23 cellular contexts compared by ENCODE assay signal in genomic region chr16:56892705-56893104, GRCh38. TPM values are rescaled to one million over a fixed set of nuclear protein-coding genes. Genes with fewer than 3 reads are reported as not detected.
"Had no signal": no experiment of that assay in that cellular context is flagged by ENCODE, and none has a peak within 500 bp of the region (broad histone marks: within the 10 kb centered on the region; RNA-seq: fewer than 3 reads in every experiment).

No MANE protein-coding gene starts in this region.

- H3K9ac ChIP-seq: KMS-11, SK-N-SH had no signal

- DNase-seq: Kasumi-1, MM.1S, NCI-H1092 treated with DMSO at 0.1 percent for 48 hours, NCI-H1436, NCI-H187, NCI-H2029, NCI-H2081 treated with DMSO at 0.1 percent for 48 hours, NCI-H2171, NCI-H226, NCI-H446, NCI-H510A, NCI-H524 treated with DMSO at 0.1 percent for 48 hours, NCI-H69, NCI-H774, RPMI8226, SHP77, SK-N-SH had no signal

- ATAC-seq: K562 had no signal

- H3K9me3 ChIP-seq: SK-N-SH had no signal

- FAIRE-seq: K562, RCC 7860 had no signal

- H3K4me3 ChIP-seq: K562 had no signal

- H3K4me2 ChIP-seq: KMS-11, SK-N-SH had no signal

- H3K27ac ChIP-seq: KMS-11 had no signal

RNA-seq across cellular contexts. Expression of gene SLC12A3, which starts 27.7 kb away (rescaled TPM):
- total RNA-seq: HT1080, K562, M059J, SK-MEL-5 had no signal
- polyA plus RNA-seq: K562, SK-N-SH had no signal
